Comparison of ENCODE assay signal across 8 cellular contexts in genomic region chr12:6778571-6779550, GRCh38. TPM values are rescaled to one million over a fixed set of nuclear protein-coding genes. Genes with fewer than 3 reads are reported as not detected.
DNase-seq lines count a peak whose midpoint lies in the region; ATAC-seq and TF ChIP-seq lines count a peak whose summit lies in the region.

No MANE protein-coding gene starts in this region.

- H3K36me3 ChIP-seq in DND-41 (ENCODE audit: insufficient read depth, low read length) (no peaks in the 10 kb centered on the region), SJCRH30 (no peaks in the 10 kb centered on the region), neuron (ENCODE audit: insufficient read depth, low read length) (peaks cover 16% of the 10 kb centered on the region)

- H3K27ac ChIP-seq in DND-41 (ENCODE audit: low read length) (no peak overlapping the region), SJCRH30 (no peak overlapping the region)

- H3K4me1 ChIP-seq in DND-41 (ENCODE audit: insufficient read depth, low read length) (peaks cover 29% of the 10 kb centered on the region), SJCRH30 (peaks cover 4% of the 10 kb centered on the region; the same call in 1 of the 2 replicates), neuron (ENCODE audit: insufficient read depth, low read length) (peaks cover 29% of the 10 kb centered on the region)

- peak; percentile 83 for ATAC-seq in DND-41 (ENCODE audit: insufficient read depth, low read depth)

- H3K9ac ChIP-seq in DND-41 (ENCODE audit: low read depth, low read length) = peak overlapping the region; percentile 29

- DNase-seq in DND-41 = peak; percentile 86
- DNase-seq in H4 (ENCODE audit: low spot score) = peak; percentile 93
- peak; percentile 88 for DNase-seq in MV-4-11 (lab: John Stamatoyannopoulos, UW)
- peak; percentile 94 to 98 for DNase-seq in SJCRH30
- DNase-seq in activated naive CD4-positive, alpha-beta T cell (lab: John Stamatoyannopoulos, UW) = peak; percentile 58 to 79 (median 67)
- DNase-seq in foreskin melanocyte = peak; percentile 90
- peak; percentile 81 for DNase-seq in stromal cell of bone marrow (ENCODE audit: low read depth)

- peak; percentile 90 for TF ChIP-seq CTCF in DND-41 (IDR thresholded peaks at IDR 0.05; ENCODE audit: borderline replicate concordance, extremely low read depth, low read length, poor library complexity, severe bottlenecking)

- peaks cover 2% of the 10 kb centered on the region for H3K27me3 ChIP-seq in DND-41 (ENCODE audit: insufficient read depth, low read length, poor library complexity)
- H3K27me3 ChIP-seq in SJCRH30 = no peaks in the 10 kb centered on the region
- no peaks in the 10 kb centered on the region for H3K27me3 ChIP-seq in neuron (ENCODE audit: insufficient read depth, low read length)

- H4K20me1 ChIP-seq in DND-41 (ENCODE audit: insufficient read depth, low read length) = no peaks in the 10 kb centered on the region

- peak overlapping the region; percentile 63 for H3K4me2 ChIP-seq in DND-41 (ENCODE audit: insufficient read depth, low read length)

- no peaks in the 10 kb centered on the region for H3K79me2 ChIP-seq in DND-41 (ENCODE audit: insufficient read depth, low read length)

- H3K4me3 ChIP-seq in DND-41 (ENCODE audit: low read depth in 1 of 2, low read length in 2 of 2) = peak overlapping the region in 1 of 2 experiments; percentile 44; a peak in 2 of 4 replicates
- peak overlapping the region; percentile 47 for H3K4me3 ChIP-seq in SJCRH30
- H3K4me3 ChIP-seq in neuron (ENCODE audit: low read length) = peak overlapping the region; percentile 22

- H3K9me3 ChIP-seq in DND-41 (ENCODE audit: insufficient read depth, low read length, severe bottlenecking) = no peaks in the 10 kb centered on the region
- no peaks in the 10 kb centered on the region for H3K9me3 ChIP-seq in SJCRH30 (replicated peaks)
- H3K9me3 ChIP-seq in neuron (ENCODE audit: low read length) = no peaks in the 10 kb centered on the region

- H2AFZ ChIP-seq in DND-41 (ENCODE audit: low read depth, low read length) = peak overlapping the region; percentile 44; the same call in 1 of the 2 replicates
- no peak overlapping the region for H2AFZ ChIP-seq in neuron (ENCODE audit: low read depth, low read length)

RNA-seq across cellular contexts. Expression of gene LAG3, which starts 6.5 kb away (rescaled TPM):
- total RNA-seq in H4 (2014; rRNA removed; shearing (Covaris generic)) = 0.06 TPM in 1 of 2 replicates, not detected in the other
- 0.16 TPM in 1 of 2 replicates, not detected in the other for total RNA-seq in SJCRH30 (2014; rRNA removed; shearing (Covaris generic))

RNA-seq across cellular contexts. Expression of gene CD4, which starts 10.5 kb away (rescaled TPM):
- 0.12 TPM in 1 of 2 replicates, not detected in the other for total RNA-seq in H4 (2014; rRNA removed; shearing (Covaris generic))
- total RNA-seq in SJCRH30 (2014; rRNA removed; shearing (Covaris generic)) = not detected in 2 replicates

RNA-seq across cellular contexts. Expression of gene PTMS, which starts 12.7 kb away (rescaled TPM):
- 122 and 133 TPM in 2 replicates for total RNA-seq in H4 (2014; rRNA removed; shearing (Covaris generic))
- total RNA-seq in SJCRH30 (2014; rRNA removed; shearing (Covaris generic)) = 84.2 and 89.9 TPM in 2 replicates

RNA-seq across cellular contexts. Expression of gene MLF2, which starts 25.9 kb away (rescaled TPM):
- 314 and 332 TPM in 2 replicates for total RNA-seq in H4 (2014; rRNA removed; shearing (Covaris generic))
- 161 and 175 TPM in 2 replicates for total RNA-seq in SJCRH30 (2014; rRNA removed; shearing (Covaris generic))

RNA-seq across cellular contexts. Expression of gene GPR162, which starts 42.8 kb away (rescaled TPM):
- total RNA-seq in H4 (2014; rRNA removed; shearing (Covaris generic)) = 8.5 and 13.8 TPM in 2 replicates
- 2.2 and 3.5 TPM in 2 replicates for total RNA-seq in SJCRH30 (2014; rRNA removed; shearing (Covaris generic))
